Comparison of ENCODE assay signal across 22 cellular contexts in the genomic region with DNA sequence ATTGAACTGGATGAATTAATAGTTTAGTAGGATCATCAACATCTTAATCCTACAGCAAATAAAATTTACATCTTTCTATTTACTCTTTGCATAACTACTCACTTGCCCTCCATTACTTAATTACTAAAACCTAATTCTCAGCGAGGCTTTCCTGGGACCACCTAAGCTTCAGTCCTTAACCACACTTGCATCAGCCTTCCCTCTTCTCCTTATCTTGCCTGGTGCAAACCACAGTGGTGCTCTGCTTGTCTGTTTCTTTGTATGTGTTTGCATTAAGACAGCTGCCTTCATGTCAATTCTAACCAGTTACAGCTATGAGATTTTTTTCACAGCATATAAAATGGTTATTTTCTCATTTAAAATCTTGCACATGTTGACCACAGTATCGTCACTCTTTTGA.
"Had no signal": no experiment of that assay in that cellular context is flagged by ENCODE, and none has a peak within 500 bp of the region (broad histone marks: within the 10 kb centered on the region; RNA-seq: fewer than 3 reads in every experiment).

No MANE protein-coding gene starts in this region.

- H3K4me3 ChIP-seq: gastrocnemius medialis, ovary, psoas muscle, sigmoid colon, suprapubic skin, transverse colon, upper lobe of right lung, uterus had no signal

- H3K27me3 ChIP-seq: gastrocnemius medialis, ovary, sigmoid colon, suprapubic skin, upper lobe of right lung, uterus had no signal

- H3K9me3 ChIP-seq: gastrocnemius medialis, ovary, psoas muscle, sigmoid colon, suprapubic skin, transverse colon, upper lobe of right lung, uterus had no signal

- ATAC-seq: effector memory CD8-positive, alpha-beta T cell; gastrocnemius medialis; left ventricle myocardium superior; natural killer cell; psoas muscle; right cardiac atrium; stimulated activated memory B cell treated with anti-CD40 and anti-IgM and Interleukin-4, amounts not matched to agents 10 μg/mL and 1 μg/mL and 100 μg/mL, for 72 hours; upper lobe of right lung had no signal

- DNase-seq: cortex of kidney; effector memory CD8-positive, alpha-beta T cell; gastrocnemius medialis; head of caudate nucleus; left ventricle myocardium superior; mesenchymal stem cell; natural killer cell; occipital lobe; ovary; posterior cingulate gyrus; psoas muscle; right cardiac atrium; sigmoid colon; stimulated activated CD4-positive, alpha-beta T cell treated with anti-CD3 and anti-CD28 coated beads, Interleukin-2, amount 100 ng/mL, for 24 hours; stimulated activated CD4-positive, alpha-beta T cell treated with anti-CD3 and anti-CD28 coated beads, Interleukin-4, amount 100 ng/mL, for 24 hours; transverse colon; upper lobe of right lung; uterus had no signal

- H3K4me1 ChIP-seq: gastrocnemius medialis, psoas muscle, sigmoid colon, suprapubic skin, transverse colon, upper lobe of right lung, uterus had no signal

- H3K27ac ChIP-seq: gastrocnemius medialis, ovary, psoas muscle, sigmoid colon, suprapubic skin, transverse colon, upper lobe of right lung, uterus had no signal

- FAIRE-seq: endometrium, keratinocyte had no signal

- H3K36me3 ChIP-seq: gastrocnemius medialis, ovary, sigmoid colon, suprapubic skin, transverse colon, upper lobe of right lung, uterus had no signal
